ENCODE assay signal across 8 cellular contexts in the genomic region with DNA sequence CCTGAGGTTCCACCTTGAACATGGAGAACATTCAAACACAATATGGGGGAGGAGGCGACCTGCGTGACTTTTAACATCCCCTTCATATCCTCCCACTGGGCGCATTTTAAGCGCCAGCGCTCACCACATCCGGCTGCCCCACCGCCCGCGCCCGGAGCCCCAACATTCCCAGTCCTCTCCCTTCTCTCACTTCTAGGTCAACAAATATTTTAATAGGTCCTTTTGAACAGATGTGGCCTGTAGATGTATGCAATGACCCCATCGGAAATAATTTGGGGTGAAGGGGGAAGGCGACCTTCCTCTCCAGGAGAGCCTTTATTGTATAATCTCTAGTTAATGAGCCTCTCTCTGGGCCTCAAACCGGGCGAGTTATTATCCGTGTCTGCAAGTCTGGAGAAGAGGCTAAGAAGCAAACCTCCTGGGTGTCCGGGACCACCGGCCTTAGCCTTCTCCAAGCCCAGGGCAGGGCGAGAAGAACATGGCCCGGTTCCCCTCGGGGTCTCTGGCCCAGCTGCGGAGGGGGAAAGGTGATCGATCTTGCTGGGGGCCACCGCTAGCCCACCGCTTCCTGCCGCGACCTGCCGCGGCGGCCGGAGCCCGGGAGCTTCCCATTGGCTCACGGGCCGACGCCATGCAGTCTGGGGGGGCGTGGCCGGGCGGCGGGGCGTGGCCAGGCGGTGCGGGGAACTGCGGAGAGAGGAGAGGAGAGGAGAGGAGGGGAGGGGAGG.
DNase-seq lines count a peak whose midpoint lies in the region; ATAC-seq lines count a peak whose summit lies in the region.

No MANE protein-coding gene starts in this region.

- H2AFZ ChIP-seq in ACC112 (ENCODE audit: low read length, unreplicated experiment), result peak overlapping the region; percentile 45

- DNase-seq in LoVo (ENCODE audit: low spot score), result peak; percentile 87
- DNase-seq in activated CD4-positive, alpha-beta T cell treated with anti-CD3 and anti-CD28 coated beads, Interleukin-2, amount 50 U/mL, for 4 hours, result peak; percentile 41 to 43
- DNase-seq in effector CD8-positive, alpha-beta T cell (lab: John Stamatoyannopoulos, UW), result peak; percentile 40
- peak; percentile 86 for DNase-seq in lung microvascular endothelial cell (ENCODE audit: low read depth in 2 of 2)
- DNase-seq in stimulated activated CD4-positive, alpha-beta T cell treated with anti-CD3 and anti-CD28 coated beads, Interleukin-4, amount 100 ng/mL, for 48 hours (ENCODE audit: low read depth in 2 of 2), result peak; percentile 54 to 70

- H3K79me2 ChIP-seq in ACC112 (ENCODE audit: control insufficient read depth, insufficient read depth, low read length, unreplicated experiment), result peaks cover 4% of the 10 kb centered on the region

- no peaks in the 10 kb centered on the region for H3K36me3 ChIP-seq in ACC112 (ENCODE audit: insufficient read depth, low read length)

- peak overlapping the region; percentile 72 for H3K4me3 ChIP-seq in ACC112 (ENCODE audit: low read depth, low read length)

- peak overlapping the region; percentile 25 for H3K27ac ChIP-seq in ACC112 (ENCODE audit: low read depth, low read length)

- peak; percentile 63 for ATAC-seq in GM19463 (IDR thresholded peaks at IDR 0.05; ENCODE audit: unreplicated experiment)
- ATAC-seq in GM18517 (IDR thresholded peaks at IDR 0.05; ENCODE audit: unreplicated experiment), result no peak

- peaks cover 12% of the 10 kb centered on the region for H3K4me1 ChIP-seq in ACC112 (ENCODE audit: control insufficient read depth, insufficient read depth, low read length, unreplicated experiment)

- H3K27me3 ChIP-seq in ACC112 (ENCODE audit: insufficient read depth, low read length), result no peaks in the 10 kb centered on the region
